35 cellular contexts compared by ENCODE assay signal in genomic region chr5:159880676-159881075, GRCh38.
"Had no signal": no experiment of that assay in that cellular context is flagged by ENCODE, and none has a peak within 500 bp of the region (broad histone marks: within the 10 kb centered on the region; RNA-seq: fewer than 3 reads in every experiment).

No MANE protein-coding gene starts in this region.

- H3K27ac ChIP-seq: KMS-11 had no signal

- DNase-seq: Karpas-422, Kasumi-1, MG63, MM.1S, MV-4-11, NCI-H1048, NCI-H1092, NCI-H1092 treated with DMSO at 0.1 percent for 48 hours, NCI-H1105, NCI-H1105 treated with DMSO at 0.1 percent for 48 hours, NCI-H1417, NCI-H1417 treated with DMSO at 0.1 percent for 48 hours, NCI-H1436, NCI-H1436 treated with DMSO at 0.1 percent for 48 hours, NCI-H146, NCI-H1694, NCI-H1694 treated with DMSO at 0.1 percent for 48 hours, NCI-H187, NCI-H187 treated with DMSO at 0.1 percent for 48 hours, NCI-H1930, NCI-H2029, NCI-H2029 treated with DMSO at 0.1 percent for 48 hours, NCI-H2081, NCI-H2081 treated with DMSO at 0.1 percent for 48 hours, NCI-H2107, NCI-H2171, NCI-H2171 treated with DMSO at 0.1 percent for 48 hours, NCI-H2227 treated with DMSO at 0.1 percent for 48 hours, NCI-H226, NCI-H345, NCI-H446, NCI-H446 treated with DMSO at 0.1 percent for 48 hours, NCI-H510A, NCI-H510A treated with DMSO at 0.1 percent for 48 hours had no signal

- H3K9ac ChIP-seq: KMS-11 had no signal

- H3K4me3 ChIP-seq: MG63 had no signal

- H3K4me2 ChIP-seq: KMS-11 had no signal

- H3K9me3 ChIP-seq: MG63 had no signal

- H3K36me3 ChIP-seq: MG63 had no signal

- H3K27me3 ChIP-seq: MG63 had no signal
